ENCODE assay signal across 20 cellular contexts in the genomic region with DNA sequence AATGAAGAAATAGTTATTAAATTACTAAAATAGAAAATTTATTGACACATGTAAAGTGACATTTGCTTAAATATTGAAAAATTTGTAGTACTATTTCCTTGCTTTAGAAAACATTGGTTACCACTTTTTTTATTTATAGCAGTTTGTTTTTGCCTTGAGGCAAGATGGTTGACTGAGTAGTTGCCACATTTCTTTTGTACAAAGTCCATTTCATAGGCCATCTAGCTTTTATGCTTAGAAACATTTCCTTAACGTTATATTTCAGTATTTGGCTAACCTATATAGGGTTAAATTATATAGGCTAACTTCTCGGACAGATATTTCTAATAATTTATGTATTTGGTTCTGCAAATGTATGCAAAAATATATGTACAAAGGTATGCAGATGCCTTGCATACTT. TPM values are rescaled to one million over a fixed set of nuclear protein-coding genes. Genes with fewer than 3 reads are reported as not detected.
DNase-seq lines count a peak whose midpoint lies in the region; ATAC-seq, FAIRE-seq and TF ChIP-seq lines count a peak whose summit lies in the region.
"Had no signal": no experiment of that assay in that cellular context is flagged by ENCODE, and none has a peak within 500 bp of the region (broad histone marks: within the 10 kb centered on the region; RNA-seq: fewer than 3 reads in every experiment).

No MANE protein-coding gene starts in this region.

- no peak for ATAC-seq in HepG2
- ATAC-seq in right lobe of liver = no peak
- no peak for ATAC-seq in GM18870 (IDR thresholded peaks at IDR 0.05; ENCODE audit: unreplicated experiment)
- no peak for ATAC-seq in gastrocnemius medialis

- H3K4me3 Mint-ChIP-seq in chondrocyte (ENCODE audit: unreplicated experiment) = no peak overlapping the region
- H3K4me3 Mint-ChIP-seq: HFFc6 had no signal

- H3K27ac Mint-ChIP-seq in chondrocyte (ENCODE audit: unreplicated experiment) = peak overlapping the region; percentile 80

- no peak for TF ChIP-seq POLR2A in HepG2 (IDR thresholded peaks at IDR 0.05; ENCODE audit: insufficient read depth in 1 of 2, low read depth in 2 of 2, low read length in 2 of 2)
- no peak for TF ChIP-seq POLR2A in right lobe of liver (IDR thresholded peaks at IDR 0.05)
- no peak for TF ChIP-seq POLR2A in GM12891 (IDR thresholded peaks at IDR 0.05; ENCODE audit: low read depth, low read length)
- no peak for TF ChIP-seq POLR2A in gastrocnemius medialis (IDR thresholded peaks at IDR 0.05)

- no peak overlapping the region for H3K4me2 ChIP-seq in HepG2 (ENCODE audit: low read depth, low read length)

- TF ChIP-seq EP300 in HepG2 (IDR thresholded peaks at IDR 0.05; ENCODE audit: low read depth in 2 of 2, low read length in 2 of 2) = no peak
- no peak for TF ChIP-seq EP300 in HepG2 (CRISPR knock-in tag; IDR thresholded peaks at IDR 0.05; ENCODE audit: borderline replicate concordance)

- peaks cover 100% of the 10 kb centered on the region for H4K20me1 ChIP-seq in HepG2 (ENCODE audit: insufficient read depth, low read length)

- POLR2A ChIA-PET in HepG2 (lab: Yijun Ruan, JAX) = interaction anchor here (1.7 kb wide), 1 partner anchor 18 kb away, joined by 14 read pairs; the partner anchor contains the start of gene CTNNB1
- POLR2A ChIA-PET in HEK293 (lab: Yijun Ruan, JAX) = no interaction called here

- H3K36me3 Mint-ChIP-seq in chondrocyte (ENCODE audit: low read depth) = peaks cover 1% of the 10 kb centered on the region

- H3K27ac ChIP-seq in HepG2 (ENCODE audit: extremely low read length, insufficient read depth, low read length) (no peak overlapping the region), right lobe of liver (no peak overlapping the region), HEK293 (ENCODE audit: extremely low read depth, low read depth, low read length) (no peak overlapping the region), gastrocnemius medialis (no peak overlapping the region)
- H3K27ac ChIP-seq: HL-60 had no signal

- FAIRE-seq in HepG2 (lab: Jason Lieb, UNC) = no peak
- FAIRE-seq in GM12891 (lab: Jason Lieb, UNC) = no peak
- FAIRE-seq: GM18507, H1 had no signal

- H3K9ac ChIP-seq in HepG2 (ENCODE audit: insufficient read depth, low read depth, low read length) = no peak overlapping the region

- H3K36me3 ChIP-seq in HepG2 (replicated peaks in 1 of 2; ENCODE audit: control insufficient read depth in 1 of 2, insufficient read depth in 2 of 2, low read length in 2 of 2) = no peaks in the 10 kb centered on the region
- H3K36me3 ChIP-seq in right lobe of liver = no peaks in the 10 kb centered on the region
- peaks cover 0 to 2% of the 10 kb centered on the region in 2 experiments; a peak in 1 of 3 replicates for H3K36me3 ChIP-seq in HEK293 (ENCODE audit: control insufficient read depth in 2 of 2, insufficient read depth in 1 of 2, low read length in 2 of 2)
- H3K36me3 ChIP-seq in gastrocnemius medialis = no peaks in the 10 kb centered on the region
- H3K36me3 ChIP-seq: BE2C, HAP-1 had no signal

- WGBS in HepG2 (ENCODE audit: low lambda C conversion rate) = 62% methylated on average over 2 of the region's 2 CpGs
- WGBS in right lobe of liver (ENCODE audit: insufficient coverage, low coverage, low lambda C conversion rate, missing lambda C conversion rate) = 42% methylated on average over 2 of the region's 2 CpGs

- TF ChIP-seq CTCF in HepG2 (CRISPR knock-in tag; IDR thresholded peaks at IDR 0.05) (no peak), right lobe of liver (IDR thresholded peaks at IDR 0.05) (no peak), HEK293 (tag by site-specific recombination; IDR thresholded peaks at IDR 0.05) (no peak), chondrocyte (IDR thresholded peaks at IDR 0.05) (no peak), gastrocnemius medialis (IDR thresholded peaks at IDR 0.05 in 4 of 5, conservative IDR thresholded peaks at IDR 0.05 in 1 of 5) (no peak)

- peaks cover 97% of the 10 kb centered on the region for H3K4me1 ChIP-seq in HepG2 (ENCODE audit: insufficient read depth, low read length)
- H3K4me1 ChIP-seq in right lobe of liver = peaks cover 0 to 50% (median 15%) of the 10 kb centered on the region in 4 donors
- peaks cover 9% of the 10 kb centered on the region for H3K4me1 ChIP-seq in HEK293 (ENCODE audit: control insufficient read depth, insufficient read depth, low read length)
- peaks cover 82 to 84% of the 10 kb centered on the region in 2 donors for H3K4me1 ChIP-seq in gastrocnemius medialis

- DNase-seq in HepG2 (ENCODE audit: low spot score) = no peak
- DNase-seq in right lobe of liver = no peak
- DNase-seq in chondrocyte (ENCODE audit: low spot score) = no peak
- DNase-seq in hypothalamus (lab: John Stamatoyannopoulos, UW) = no peak
- DNase-seq in GM12891 (ENCODE audit: insufficient read length, low spot score) = no peak
- DNase-seq in gastrocnemius medialis = no peak
- DNase-seq: 8988T, BE2C, DMS53, GF-D8, HFFc6, IMR-90, Kasumi-1, KBM-7 had no signal

- no peak overlapping the region for H3K4me3 ChIP-seq in HepG2 (replicated peaks in 1 of 3; ENCODE audit: insufficient read depth in 1 of 3, low read depth in 2 of 3, low read length in 3 of 3)
- H3K4me3 ChIP-seq in right lobe of liver = no peak overlapping the region
- H3K4me3 ChIP-seq in HEK293 (ENCODE audit: low read depth, low read length) = no peak overlapping the region
- no peak overlapping the region for H3K4me3 ChIP-seq in gastrocnemius medialis
- H3K4me3 ChIP-seq: HAP-1 had no signal

- in situ Hi-C loops in HepG2 (cut with HindIII; ENCODE audit: extremely low pct_ligation_motif_present, low pct_unique_long_range_greater_than_20kb) = loop anchor here (25.0 kb wide), 1 partner anchor 629 kb away; no protein-coding TSS in a partner anchor
- in situ Hi-C loops in gastrocnemius medialis (cut with MboI; ENCODE audit: low sequenced_read_pairs in 4 of 4) = loop anchor here in 3 of 4 donors (25.0 kb wide), 2 partner anchors 629 to 904 kb away; partner anchors contain the start of gene EIF1B (in 2 of the 3)

- H3K9me3 Mint-ChIP-seq in chondrocyte (ENCODE audit: low read depth) = no peaks in the 10 kb centered on the region
- H3K9me3 Mint-ChIP-seq: HFFc6 had no signal

- no peaks in the 10 kb centered on the region for H3K27me3 Mint-ChIP-seq in chondrocyte (ENCODE audit: low read depth)

- TF ChIP-seq RAD21 in HepG2 (CRISPR knock-in tag; IDR thresholded peaks at IDR 0.05) = no peak

- H2AFZ ChIP-seq in HepG2 (ENCODE audit: low read length) = no peak overlapping the region

- peaks cover 91% of the 10 kb centered on the region for H3K4me1 Mint-ChIP-seq in chondrocyte (ENCODE audit: low read depth)

- BruUV-seq in HepG2 (replicated peaks; lab: Mats Ljungman, UMichigan) = no TSS peak

- intact Hi-C loops in HepG2 (cut with micrococcal nuclease; ENCODE audit: unreplicated experiment) = no loop called here
- intact Hi-C loops in right lobe of liver (cut with DNase I) = no loop called here
- intact Hi-C loops in gastrocnemius medialis (cut with DNase I; ENCODE audit: low total_unique reads) = loop anchor here (10.0 kb wide), 1 partner anchor 1588 kb away; the partner anchor contains the start of genes ACKR2 and HIGD1A

- H3K9me3 ChIP-seq in HepG2 (ENCODE audit: low read length) (no peaks in the 10 kb centered on the region), right lobe of liver (no peaks in the 10 kb centered on the region), HEK293 (ENCODE audit: control insufficient read depth, insufficient read depth, low read depth, low read length) (no peaks in the 10 kb centered on the region), gastrocnemius medialis (no peaks in the 10 kb centered on the region)
- H3K9me3 ChIP-seq: BE2C, HAP-1 had no signal

- H3K27me3 ChIP-seq in HepG2 (ENCODE audit: control insufficient read depth in 1 of 2, insufficient read depth in 2 of 2, low read length in 2 of 2) (no peaks in the 10 kb centered on the region), right lobe of liver (no peaks in the 10 kb centered on the region), gastrocnemius medialis (no peaks in the 10 kb centered on the region)
- H3K27me3 ChIP-seq: BE2C had no signal

- H3K79me2 ChIP-seq in HepG2 (ENCODE audit: insufficient read depth, low read length) = peaks cover 99% of the 10 kb centered on the region

- CTCF ChIA-PET in HepG2 (lab: Yijun Ruan, JAX; ENCODE audit: low intra/inter-chr PET ratio, low total read pairs) = no interaction called here
- CTCF ChIA-PET in HEK293 (lab: Yijun Ruan, JAX) = interaction anchor here (0.7 to 0.8 kb wide), 2 partner anchors 14 to 15 kb away, joined by 3 read pairs; no protein-coding TSS in a partner anchor

TF ChIP-seq in HepG2, 621 proteins besides CTCF, POLR2A, EP300 and RAD21 (continues in another document):
- peak; percentile 17 for TF ChIP-seq AGO2 (optimal IDR thresholded peaks at IDR 0.05; ENCODE audit: low read depth, low read length)

TF ChIP-seq in HEK293, 187 proteins besides CTCF, POLR2A, EP300 and RAD21 (continues in another document):
- no peak for TF ChIP-seq ZXDB (tag by site-specific recombination; IDR thresholded peaks at IDR 0.05)

TF ChIP-seq in GM12891, 5 proteins besides CTCF, POLR2A, EP300 and RAD21 (continues in another document):
- TF ChIP-seq SPI1 (IDR thresholded peaks at IDR 0.05; ENCODE audit: low read depth, low read length) = no peak

RNA-seq across cellular contexts. Expression of gene CTNNB1, which starts 17.1 kb away (rescaled TPM):
- total RNA-seq in HepG2 (2016; rRNA removed; fragmentation: Illumina TruSeq; extraction: Trizol) (489 and 700 TPM in 2 replicates), right lobe of liver (100 to 1,000 TPM; 107 to 160 (median 138) TPM), chondrocyte (487 to 677 TPM (median 488 TPM) in 3 replicates), gastrocnemius medialis (100 to 1,000 TPM; 114 to 157 (median 150) TPM)
- total RNA-seq in HepG2 (2016; cell fraction: cytosol; rRNA removed; fragmentation: Illumina TruSeq; extraction: Trizol; ENCODE audit: low read depth) = 50.2 and 54.9 TPM in 2 replicates
- total RNA-seq in HepG2 (2016; cell fraction: insoluble cytoplasmic fraction; rRNA removed; fragmentation: Illumina TruSeq; extraction: Trizol) = 488 and 720 TPM in 2 replicates
- total RNA-seq in HepG2 (2016; cell fraction: membrane; rRNA removed; fragmentation: Illumina TruSeq; extraction: Trizol) = 94.6 and 98.6 TPM in 2 replicates
- total RNA-seq in HepG2 (2016; cell fraction: nucleus; rRNA removed; fragmentation: Illumina TruSeq; extraction: Trizol) = 268 and 292 TPM in 2 replicates
- 398 and 417 TPM in 2 replicates for polyA plus RNA-seq in HepG2 (2011; rRNA removed)
- 460 and 473 TPM in 2 replicates for polyA plus RNA-seq in HepG2 (2011; cell fraction: cytosol; rRNA removed)
- 417 and 480 TPM in 2 replicates for polyA plus RNA-seq in HepG2 (2011; cell fraction: nucleus; rRNA removed)
- 229 and 276 TPM in 2 replicates for polyA plus RNA-seq in HepG2 (2012)
- polyA plus RNA-seq in HepG2 (2016; cell fraction: cytosol; fragmentation: Illumina TruSeq; extraction: Trizol; ENCODE audit: low read depth) = 7.0 and 9.4 TPM in 2 replicates
- polyA plus RNA-seq in HepG2 (2016; cell fraction: insoluble cytoplasmic fraction; fragmentation: Illumina TruSeq; extraction: Trizol; ENCODE audit: low read depth) = 347 and 367 TPM in 2 replicates
- 21.8 and 23.3 TPM in 2 replicates for polyA plus RNA-seq in HepG2 (2016; cell fraction: membrane; fragmentation: Illumina TruSeq; extraction: Trizol; ENCODE audit: low read depth)
- polyA plus RNA-seq in HepG2 (2016; cell fraction: nucleus; fragmentation: Illumina TruSeq; extraction: Trizol; ENCODE audit: insufficient read depth, low read depth) = 235 and 254 TPM in 2 replicates
- 1,533 and 3,275 TPM in 2 replicates for polyA minus RNA-seq in HepG2 (2011; rRNA and poly(A)+ RNA removed; ENCODE audit: low replicate concordance)
- 616 and 632 TPM in 2 replicates for polyA minus RNA-seq in HepG2 (2011; cell fraction: cytosol; rRNA and poly(A)+ RNA removed)
- 538 and 639 TPM in 2 replicates for polyA minus RNA-seq in HepG2 (2011; cell fraction: nucleus; rRNA and poly(A)+ RNA removed)
- 84.5 TPM for polyA plus RNA-seq in GM12891 (2012; ENCODE audit: low read depth, missing spikeins)
